1 cellular context compared by ENCODE assay signal in the genomic region with DNA sequence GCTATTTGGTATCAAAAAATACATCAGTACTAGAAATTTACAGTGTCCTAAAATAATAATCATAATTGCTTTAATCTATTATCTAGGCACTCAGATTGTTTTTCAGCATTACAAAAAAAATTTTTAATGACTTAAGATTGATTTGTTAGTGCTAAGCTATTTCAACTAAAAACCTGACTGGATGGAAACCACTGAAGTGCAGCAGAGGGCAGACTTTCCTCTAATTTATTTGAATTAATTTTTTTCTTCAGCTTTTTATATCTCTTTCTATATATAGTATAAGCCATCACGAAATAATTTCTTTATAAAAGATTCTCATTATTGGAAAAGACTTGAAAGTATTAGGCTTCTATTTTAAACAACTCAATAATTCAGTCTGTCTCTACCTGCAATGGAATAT.
TF ChIP-seq lines count a peak whose summit lies in the region.

No MANE protein-coding gene starts in this region.

TF ChIP-seq in GM23338, 12 proteins besides CTCF, POLR2A, EP300 and RAD21:
- TF ChIP-seq JUNB (IDR thresholded peaks at IDR 0.05; ENCODE audit: unreplicated experiment), result no peak
- TF ChIP-seq STAT1 (IDR thresholded peaks at IDR 0.05; ENCODE audit: unreplicated experiment), result no peak
- TF ChIP-seq, protein P1, sequence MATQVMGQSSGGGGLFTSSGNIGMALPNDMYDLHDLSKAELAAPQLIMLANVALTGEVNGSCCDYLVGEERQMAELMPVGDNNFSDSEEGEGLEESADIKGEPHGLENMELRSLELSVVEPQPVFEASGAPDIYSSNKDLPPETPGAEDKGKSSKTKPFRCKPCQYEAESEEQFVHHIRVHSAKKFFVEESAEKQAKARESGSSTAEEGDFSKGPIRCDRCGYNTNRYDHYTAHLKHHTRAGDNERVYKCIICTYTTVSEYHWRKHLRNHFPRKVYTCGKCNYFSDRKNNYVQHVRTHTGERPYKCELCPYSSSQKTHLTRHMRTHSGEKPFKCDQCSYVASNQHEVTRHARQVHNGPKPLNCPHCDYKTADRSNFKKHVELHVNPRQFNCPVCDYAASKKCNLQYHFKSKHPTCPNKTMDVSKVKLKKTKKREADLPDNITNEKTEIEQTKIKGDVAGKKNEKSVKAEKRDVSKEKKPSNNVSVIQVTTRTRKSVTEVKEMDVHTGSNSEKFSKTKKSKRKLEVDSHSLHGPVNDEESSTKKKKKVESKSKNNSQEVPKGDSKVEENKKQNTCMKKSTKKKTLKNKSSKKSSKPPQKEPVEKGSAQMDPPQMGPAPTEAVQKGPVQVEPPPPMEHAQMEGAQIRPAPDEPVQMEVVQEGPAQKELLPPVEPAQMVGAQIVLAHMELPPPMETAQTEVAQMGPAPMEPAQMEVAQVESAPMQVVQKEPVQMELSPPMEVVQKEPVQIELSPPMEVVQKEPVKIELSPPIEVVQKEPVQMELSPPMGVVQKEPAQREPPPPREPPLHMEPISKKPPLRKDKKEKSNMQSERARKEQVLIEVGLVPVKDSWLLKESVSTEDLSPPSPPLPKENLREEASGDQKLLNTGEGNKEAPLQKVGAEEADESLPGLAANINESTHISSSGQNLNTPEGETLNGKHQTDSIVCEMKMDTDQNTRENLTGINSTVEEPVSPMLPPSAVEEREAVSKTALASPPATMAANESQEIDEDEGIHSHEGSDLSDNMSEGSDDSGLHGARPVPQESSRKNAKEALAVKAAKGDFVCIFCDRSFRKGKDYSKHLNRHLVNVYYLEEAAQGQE (IDR thresholded peaks at IDR 0.05; ENCODE audit: unreplicated experiment), result no peak
- TF ChIP-seq, protein P2, sequence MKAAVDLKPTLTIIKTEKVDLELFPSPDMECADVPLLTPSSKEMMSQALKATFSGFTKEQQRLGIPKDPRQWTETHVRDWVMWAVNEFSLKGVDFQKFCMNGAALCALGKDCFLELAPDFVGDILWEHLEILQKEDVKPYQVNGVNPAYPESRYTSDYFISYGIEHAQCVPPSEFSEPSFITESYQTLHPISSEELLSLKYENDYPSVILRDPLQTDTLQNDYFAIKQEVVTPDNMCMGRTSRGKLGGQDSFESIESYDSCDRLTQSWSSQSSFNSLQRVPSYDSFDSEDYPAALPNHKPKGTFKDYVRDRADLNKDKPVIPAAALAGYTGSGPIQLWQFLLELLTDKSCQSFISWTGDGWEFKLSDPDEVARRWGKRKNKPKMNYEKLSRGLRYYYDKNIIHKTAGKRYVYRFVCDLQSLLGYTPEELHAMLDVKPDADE (IDR thresholded peaks at IDR 0.05), result no peak
- TF ChIP-seq, protein P3, sequence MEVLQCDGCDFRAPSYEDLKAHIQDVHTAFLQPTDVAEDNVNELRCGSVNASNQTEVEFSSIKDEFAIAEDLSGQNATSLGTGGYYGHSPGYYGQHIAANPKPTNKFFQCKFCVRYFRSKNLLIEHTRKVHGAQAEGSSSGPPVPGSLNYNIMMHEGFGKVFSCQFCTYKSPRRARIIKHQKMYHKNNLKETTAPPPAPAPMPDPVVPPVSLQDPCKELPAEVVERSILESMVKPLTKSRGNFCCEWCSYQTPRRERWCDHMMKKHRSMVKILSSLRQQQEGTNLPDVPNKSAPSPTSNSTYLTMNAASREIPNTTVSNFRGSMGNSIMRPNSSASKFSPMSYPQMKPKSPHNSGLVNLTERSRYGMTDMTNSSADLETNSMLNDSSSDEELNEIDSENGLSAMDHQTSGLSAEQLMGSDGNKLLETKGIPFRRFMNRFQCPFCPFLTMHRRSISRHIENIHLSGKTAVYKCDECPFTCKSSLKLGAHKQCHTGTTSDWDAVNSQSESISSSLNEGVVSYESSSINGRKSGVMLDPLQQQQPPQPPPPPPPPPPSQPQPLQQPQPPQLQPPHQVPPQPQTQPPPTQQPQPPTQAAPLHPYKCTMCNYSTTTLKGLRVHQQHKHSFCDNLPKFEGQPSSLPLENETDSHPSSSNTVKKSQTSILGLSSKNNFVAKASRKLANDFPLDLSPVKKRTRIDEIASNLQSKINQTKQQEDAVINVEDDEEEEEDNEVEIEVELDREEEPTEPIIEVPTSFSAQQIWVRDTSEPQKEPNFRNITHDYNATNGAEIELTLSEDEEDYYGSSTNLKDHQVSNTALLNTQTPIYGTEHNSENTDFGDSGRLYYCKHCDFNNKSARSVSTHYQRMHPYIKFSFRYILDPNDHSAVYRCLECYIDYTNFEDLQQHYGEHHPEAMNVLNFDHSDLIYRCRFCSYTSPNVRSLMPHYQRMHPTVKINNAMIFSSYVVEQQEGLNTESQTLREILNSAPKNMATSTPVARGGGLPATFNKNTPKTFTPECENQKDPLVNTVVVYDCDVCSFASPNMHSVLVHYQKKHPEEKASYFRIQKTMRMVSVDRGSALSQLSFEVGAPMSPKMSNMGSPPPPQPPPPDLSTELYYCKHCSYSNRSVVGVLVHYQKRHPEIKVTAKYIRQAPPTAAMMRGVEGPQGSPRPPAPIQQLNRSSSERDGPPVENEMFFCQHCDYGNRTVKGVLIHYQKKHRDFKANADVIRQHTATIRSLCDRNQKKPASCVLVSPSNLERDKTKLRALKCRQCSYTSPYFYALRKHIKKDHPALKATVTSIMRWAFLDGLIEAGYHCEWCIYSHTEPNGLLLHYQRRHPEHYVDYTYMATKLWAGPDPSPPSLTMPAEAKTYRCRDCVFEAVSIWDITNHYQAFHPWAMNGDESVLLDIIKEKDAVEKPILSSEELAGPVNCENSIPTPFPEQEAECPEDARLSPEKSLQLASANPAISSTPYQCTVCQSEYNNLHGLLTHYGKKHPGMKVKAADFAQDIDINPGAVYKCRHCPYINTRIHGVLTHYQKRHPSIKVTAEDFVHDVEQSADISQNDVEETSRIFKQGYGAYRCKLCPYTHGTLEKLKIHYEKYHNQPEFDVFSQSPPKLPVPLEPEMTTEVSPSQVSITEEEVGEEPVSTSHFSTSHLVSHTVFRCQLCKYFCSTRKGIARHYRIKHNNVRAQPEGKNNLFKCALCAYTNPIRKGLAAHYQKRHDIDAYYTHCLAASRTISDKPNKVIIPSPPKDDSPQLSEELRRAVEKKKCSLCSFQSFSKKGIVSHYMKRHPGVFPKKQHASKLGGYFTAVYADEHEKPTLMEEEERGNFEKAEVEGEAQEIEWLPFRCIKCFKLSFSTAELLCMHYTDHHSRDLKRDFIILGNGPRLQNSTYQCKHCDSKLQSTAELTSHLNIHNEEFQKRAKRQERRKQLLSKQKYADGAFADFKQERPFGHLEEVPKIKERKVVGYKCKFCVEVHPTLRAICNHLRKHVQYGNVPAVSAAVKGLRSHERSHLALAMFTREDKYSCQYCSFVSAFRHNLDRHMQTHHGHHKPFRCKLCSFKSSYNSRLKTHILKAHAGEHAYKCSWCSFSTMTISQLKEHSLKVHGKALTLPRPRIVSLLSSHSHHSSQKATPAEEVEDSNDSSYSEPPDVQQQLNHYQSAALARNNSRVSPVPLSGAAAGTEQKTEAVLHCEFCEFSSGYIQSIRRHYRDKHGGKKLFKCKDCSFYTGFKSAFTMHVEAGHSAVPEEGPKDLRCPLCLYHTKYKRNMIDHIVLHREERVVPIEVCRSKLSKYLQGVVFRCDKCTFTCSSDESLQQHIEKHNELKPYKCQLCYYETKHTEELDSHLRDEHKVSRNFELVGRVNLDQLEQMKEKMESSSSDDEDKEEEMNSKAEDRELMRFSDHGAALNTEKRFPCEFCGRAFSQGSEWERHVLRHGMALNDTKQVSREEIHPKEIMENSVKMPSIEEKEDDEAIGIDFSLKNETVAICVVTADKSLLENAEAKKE (CRISPR knock-in tag; IDR thresholded peaks at IDR 0.05), result no peak
- no peak for TF ChIP-seq NANOG (IDR thresholded peaks at IDR 0.05; ENCODE audit: borderline replicate concordance)
- TF ChIP-seq EZH2phosphoT487 (IDR thresholded peaks at IDR 0.05; ENCODE audit: unreplicated experiment), result no peak
- no peak for TF ChIP-seq POLR2AphosphoS5 (IDR thresholded peaks at IDR 0.05; ENCODE audit: low read depth)
- no peak for TF ChIP-seq CREB1 (CRISPR knock-in tag; IDR thresholded peaks at IDR 0.05; ENCODE audit: low read depth)
- TF ChIP-seq ZNF114 (CRISPR knock-in tag; IDR thresholded peaks at IDR 0.05), result no peak
- TF ChIP-seq ZNF331 (CRISPR knock-in tag; IDR thresholded peaks at IDR 0.05; ENCODE audit: low read depth), result no peak
- no peak for TF ChIP-seq EZH2 (IDR thresholded peaks at IDR 0.05; ENCODE audit: low read depth, unreplicated experiment)
TF ChIP-seq in GM23338: peak in this region for 0.
